In genomic region chr6:28446818-28447511, GRCh38 we compare ENCODE assay signal across 8 cellular contexts. TPM values are rescaled to one million over a fixed set of nuclear protein-coding genes. Genes with fewer than 3 reads are reported as not detected.
DNase-seq lines count a peak whose midpoint lies in the region; ATAC-seq, FAIRE-seq and TF ChIP-seq lines count a peak whose summit lies in the region.

No MANE protein-coding gene starts in this region.

- peaks cover 8% of the 10 kb centered on the region for H3K27me3 ChIP-seq in ACC112 (ENCODE audit: insufficient read depth, low read length)
- no peaks in the 10 kb centered on the region for H3K27me3 ChIP-seq in K562 (ENCODE audit: control insufficient read depth in 2 of 2, insufficient read depth in 2 of 2, low read length in 2 of 2)

- no peaks in the 10 kb centered on the region for H4K20me1 ChIP-seq in K562 (replicated peaks; ENCODE audit: control insufficient read depth, insufficient read depth, low read length)

- ATAC-seq in K562: peak; percentile 78

- no TSS peak for BruUV-seq in K562 (replicated peaks; lab: Mats Ljungman, UMichigan)

- TF ChIP-seq EP300 in K562 (IDR thresholded peaks at IDR 0.05; ENCODE audit: low read length): no peak

- no peak for FAIRE-seq in K562 (lab: Jason Lieb, UNC)

- DNase-seq in HFF-Myc (ENCODE audit: extremely low read depth, low read depth) (no peak), K562 (ENCODE audit: extremely low read depth in 1 of 4, low spot score in 3 of 4) (no peak), medulla oblongata (ENCODE audit: extremely low spot score) (no peak), GDM1 (lab: John Stamatoyannopoulos, UW) (no peak), NCI-H510A (lab: John Stamatoyannopoulos, UW) (no peak), epidermal melanocyte (ENCODE audit: insufficient read length, low spot score) (no peak)

- H3K79me2 ChIP-seq in ACC112 (ENCODE audit: control insufficient read depth, insufficient read depth, low read length, unreplicated experiment) (no peaks in the 10 kb centered on the region), K562 (ENCODE audit: control insufficient read depth, insufficient read depth, low read length) (no peaks in the 10 kb centered on the region)

- TF ChIP-seq RAD21 in K562 (CRISPR knock-in tag; conservative IDR thresholded peaks at IDR 0.05 in 1 of 2, IDR thresholded peaks at IDR 0.05 in 1 of 2): no peak

- H3K9me1 ChIP-seq in K562 (ENCODE audit: control insufficient read depth, insufficient read depth, low read length): no peaks in the 10 kb centered on the region

- no peaks in the 10 kb centered on the region for H3K36me3 ChIP-seq in ACC112 (ENCODE audit: insufficient read depth, low read length)
- H3K36me3 ChIP-seq in K562 (ENCODE audit: control insufficient read depth, insufficient read depth, low read length): no peaks in the 10 kb centered on the region
- no peaks in the 10 kb centered on the region for H3K36me3 ChIP-seq in mesodermal cell (ENCODE audit: control insufficient read depth, insufficient read depth, low read length)

- H3K9ac ChIP-seq in K562 (ENCODE audit: insufficient read depth in 1 of 2, low read depth in 2 of 2, low read length in 2 of 2): peak overlapping the region in 1 of 2 experiments; percentile 83; a peak in 2 of 4 replicates

- H2AFZ ChIP-seq in ACC112 (ENCODE audit: low read length, unreplicated experiment) (peak overlapping the region; percentile 70), K562 (ENCODE audit: low read depth, low read length) (peak overlapping the region; percentile 70)

- CTCF ChIA-PET in K562 (lab: Yijun Ruan, JAX; ENCODE audit: low intra/inter-chr PET ratio): no interaction called here

- no peak overlapping the region for H3K27ac ChIP-seq in ACC112 (ENCODE audit: low read depth, low read length)
- no peak overlapping the region for H3K27ac ChIP-seq in K562 (ENCODE audit: extremely low read depth, low read depth, low read length)
- peak overlapping the region; percentile 16 for H3K27ac ChIP-seq in mesodermal cell (ENCODE audit: low read depth, low read length, severe bottlenecking)

- POLR2A ChIA-PET in K562 (lab: Yijun Ruan, JAX): no interaction called here

- in situ Hi-C loops in K562 (cut with MboI): no loop called here

- no peak for TF ChIP-seq POLR2A in K562 (conservative IDR thresholded peaks at IDR 0.05)

- H3K4me3 ChIP-seq in ACC112 (ENCODE audit: low read depth, low read length) (peak overlapping the region; percentile 76), HFF-Myc (replicated peaks; ENCODE audit: low read depth, low read length) (peak overlapping the region; percentile 51), K562 (peak overlapping the region; percentile 21), mesodermal cell (ENCODE audit: extremely low read depth, insufficient read depth, low read length, poor library complexity, severe bottlenecking) (peak overlapping the region; percentile 44)

- H3K4me1 ChIP-seq in ACC112 (ENCODE audit: control insufficient read depth, insufficient read depth, low read length, unreplicated experiment) (peaks cover 10% of the 10 kb centered on the region), K562 (replicated peaks in 1 of 2; ENCODE audit: control insufficient read depth in 2 of 2, insufficient read depth in 2 of 2, low read length in 2 of 2) (peaks cover 0 to 9% of the 10 kb centered on the region in 2 experiments; a peak in 1 of 5 replicates), mesodermal cell (ENCODE audit: control insufficient read depth, insufficient read depth, low read length, poor library complexity, severe bottlenecking) (no peaks in the 10 kb centered on the region)

- H3K4me2 ChIP-seq in K562 (ENCODE audit: insufficient read depth, low read length): peak overlapping the region; percentile 40

- intact Hi-C loops in K562 (cut with micrococcal nuclease): no loop called here

- TF ChIP-seq CTCF in HFF-Myc (IDR thresholded peaks at IDR 0.05; ENCODE audit: low read depth, low read length, missing control alignments) (no peak), K562 (IDR thresholded peaks at IDR 0.05 in 2 of 3, conservative IDR thresholded peaks at IDR 0.05 in 1 of 3; ENCODE audit: insufficient read depth in 2 of 3, low read depth in 1 of 3, low read length in 3 of 3) (no peak)

- H3K9me3 ChIP-seq in K562 (replicated peaks; ENCODE audit: control insufficient read depth, insufficient read depth, low read depth, low read length): peaks cover 7% of the 10 kb centered on the region; the same call in 1 of the 2 replicates
- no peaks in the 10 kb centered on the region for H3K9me3 ChIP-seq in mesodermal cell (ENCODE audit: control insufficient read depth, low read length)

- 42% methylated on average over 36 of the region's 36 CpGs for WGBS in K562 (ENCODE audit: insufficient coverage, low coverage, missing lambda C conversion rate)
- 8 to 9% methylated on average over 29 to 32 of the region's 36 CpGs for WGBS in mesodermal cell (ENCODE audit: insufficient coverage in 2 of 2), 2 experiments

TF ChIP-seq in K562, 482 proteins besides CTCF, POLR2A, EP300 and RAD21:
- TF ChIP-seq RBFOX2 (IDR thresholded peaks at IDR 0.05; ENCODE audit: low read depth, low read length): 0 out of 2 replicates have a peak, but pooled peaks have one; percentile 22
- TF ChIP-seq ZNF3 (CRISPR knock-in tag; IDR thresholded peaks at IDR 0.05): no peak
- 0 out of 2 replicates have a peak, but pooled peaks have one; percentile 36 for TF ChIP-seq ZBTB33 (CRISPR knock-in tag; IDR thresholded peaks at IDR 0.05)
- TF ChIP-seq NR2C2 (CRISPR knock-in tag; IDR thresholded peaks at IDR 0.05): no peak
- peak; percentile 42; the same call in 1 of the 2 replicates for TF ChIP-seq NR2C2 (tag; IDR thresholded peaks at IDR 0.05)
- TF ChIP-seq ZBTB7A (IDR thresholded peaks at IDR 0.05; ENCODE audit: borderline replicate concordance, control insufficient read depth, low read depth, low read length): 0 out of 2 replicates have a peak, but pooled peaks have one; percentile 15

RNA-seq across cellular contexts. Expression of gene ZSCAN23, which starts 3.7 kb away (rescaled TPM):
- 0.90 and 1.3 TPM in 2 replicates for total RNA-seq in K562 (2011; cell fraction: chromatin; rRNA removed; ENCODE audit: low replicate concordance)
- total RNA-seq in K562 (2011; cell fraction: nucleolus; rRNA removed): 0.17 and 0.66 TPM in 2 replicates
- total RNA-seq in K562 (2011; cell fraction: nucleoplasm; rRNA removed): 0.59 and 0.92 TPM in 2 replicates
- total RNA-seq in K562 (2014; rRNA removed) (0.05 and 0.16 TPM in 2 replicates), K562 (2014; rRNA removed; fragmentation: Illumina TruSeq; extraction: Trizol) (0.25 and 0.32 TPM in 2 replicates), K562 (2015; rRNA removed; fragmentation: Illumina TruSeq; extraction: Trizol) (0.29 and 0.30 TPM in 2 replicates), K562 (2021) (0.22 and 0.34 TPM in 2 replicates)
- polyA plus RNA-seq in K562 (2011; rRNA removed) (0.24 and 0.49 TPM in 2 replicates), K562 (2014; fragmentation: Illumina TruSeq; extraction: Trizol) (0.18 and 0.19 TPM in 2 replicates), K562 (2014; fragmentation: Nextera tagmentation; extraction: Ambion mirVana) (under 1 TPM in 1 of 2 experiments, not detected in 1; 0.08 TPM), K562 (2014; rRNA removed) (0.17 and 0.38 TPM in 2 replicates)
- 0.21 TPM in 1 of 2 replicates, not detected in the other for polyA plus RNA-seq in K562 (2011; cell fraction: cytosol; rRNA removed)
- 0.36 and 0.72 TPM in 2 replicates for polyA plus RNA-seq in K562 (2011; cell fraction: nucleus; rRNA removed)
- polyA plus RNA-seq in K562 (2012): 0.25 and 0.29 TPM in 2 replicates
- polyA minus RNA-seq in K562 (2011; rRNA and poly(A)+ RNA removed): 0.25 and 1.1 TPM in 2 replicates
- polyA minus RNA-seq in K562 (2011; cell fraction: cytosol; rRNA and poly(A)+ RNA removed): not detected in 2 replicates
- 0.40 and 1.4 TPM in 2 replicates for polyA minus RNA-seq in K562 (2011; cell fraction: nucleus; rRNA and poly(A)+ RNA removed)
- 3.5 TPM for polyA plus RNA-seq in mesodermal cell (2013, experiment 1 of 2)
- polyA plus RNA-seq in mesodermal cell (2013, experiment 2 of 2): 4.9 TPM

RNA-seq across cellular contexts. Expression of gene ZSCAN12, which starts 47.4 kb away (rescaled TPM):
- 20.1 and 58.9 TPM in 2 replicates for total RNA-seq in K562 (2011; cell fraction: chromatin; rRNA removed; ENCODE audit: low replicate concordance)
- 11.8 and 18.6 TPM in 2 replicates for total RNA-seq in K562 (2011; cell fraction: nucleolus; rRNA removed)
- 20.4 and 21.6 TPM in 2 replicates for total RNA-seq in K562 (2011; cell fraction: nucleoplasm; rRNA removed)
- total RNA-seq in K562 (2014; rRNA removed) (12.3 and 12.5 TPM in 2 replicates), K562 (2014; rRNA removed; fragmentation: Illumina TruSeq; extraction: Trizol) (19.4 and 22.6 TPM in 2 replicates), K562 (2015; rRNA removed; fragmentation: Illumina TruSeq; extraction: Trizol) (17.7 and 19.6 TPM in 2 replicates), K562 (2021) (12.1 and 12.5 TPM in 2 replicates)
- polyA plus RNA-seq in K562 (2011; rRNA removed) (14.5 and 18.5 TPM in 2 replicates), K562 (2014; fragmentation: Illumina TruSeq; extraction: Trizol) (12.3 and 14.5 TPM in 2 replicates), K562 (2014; fragmentation: Nextera tagmentation; extraction: Ambion mirVana) (1 to 10 TPM; 2.5 to 7.9 TPM), K562 (2014; rRNA removed) (10.4 and 11.4 TPM in 2 replicates)
- 3.8 and 6.5 TPM in 2 replicates for polyA plus RNA-seq in K562 (2011; cell fraction: cytosol; rRNA removed)
- polyA plus RNA-seq in K562 (2011; cell fraction: nucleus; rRNA removed): 12.0 and 13.1 TPM in 2 replicates
- 5.6 and 7.0 TPM in 2 replicates for polyA plus RNA-seq in K562 (2012)
- 35.5 and 45.0 TPM in 2 replicates for polyA minus RNA-seq in K562 (2011; rRNA and poly(A)+ RNA removed)
- 8.2 and 11.4 TPM in 2 replicates for polyA minus RNA-seq in K562 (2011; cell fraction: cytosol; rRNA and poly(A)+ RNA removed)
- polyA minus RNA-seq in K562 (2011; cell fraction: nucleus; rRNA and poly(A)+ RNA removed): 17.8 and 33.1 TPM in 2 replicates
- polyA plus RNA-seq in mesodermal cell (2013, experiment 1 of 2): 7.1 TPM
- 7.5 TPM for polyA plus RNA-seq in mesodermal cell (2013, experiment 2 of 2)

Comparison
In these comparisons a context has a peak if more than half of its experiments do, and no peak if none do; other contexts are left out.
1. H3K4me3 ChIP-seq: peak in every context shown above with its lines; median percentile 76 in ACC112; 51 in HFF-Myc; 44 in mesodermal cell; 21 in K562.